Comparison of ENCODE assay signal across 10 cellular contexts in the genomic region with DNA sequence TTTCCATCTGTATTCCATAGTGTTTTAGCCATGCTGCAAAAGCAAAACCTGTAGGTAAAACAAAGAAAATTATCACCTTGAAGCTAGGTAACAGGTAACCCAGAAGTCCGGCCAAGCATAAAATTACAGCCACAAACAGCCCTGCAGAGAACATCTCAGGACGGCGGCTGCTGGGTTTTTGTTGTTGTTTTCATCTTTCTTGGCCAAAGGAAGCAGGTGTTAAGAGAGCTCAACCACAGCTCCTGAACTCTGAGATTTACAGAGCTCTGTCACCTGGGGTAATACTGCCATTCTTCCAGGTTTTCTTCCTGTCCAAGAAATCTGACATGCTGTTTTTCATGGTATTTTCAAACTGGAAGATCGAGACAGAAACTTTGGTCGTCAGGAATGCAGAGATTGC. TPM values are rescaled to one million over a fixed set of nuclear protein-coding genes. Genes with fewer than 3 reads are reported as not detected.
DNase-seq lines count a peak whose midpoint lies in the region; ATAC-seq and TF ChIP-seq lines count a peak whose summit lies in the region.
"Had no signal": no experiment of that assay in that cellular context is flagged by ENCODE, and none has a peak within 500 bp of the region (broad histone marks: within the 10 kb centered on the region; RNA-seq: fewer than 3 reads in every experiment).

No MANE protein-coding gene starts in this region.

- no peak for DNase-seq in activated naive CD8-positive, alpha-beta T cell treated with anti-CD3 and anti-CD28 coated beads, Interleukin-2, amount 50 U/mL, for 24 hours
- no peak for DNase-seq in caudate nucleus (lab: John Stamatoyannopoulos, UW)
- DNase-seq in heart right ventricle: no peak
- DNase-seq: CD4-positive, CD25-positive, alpha-beta regulatory T cell; central memory CD4-positive, alpha-beta T cell had no signal

- no peak for ATAC-seq in activated naive CD8-positive, alpha-beta T cell treated with anti-CD3 and anti-CD28 coated beads, Interleukin-2, amount 50 U/mL, for 24 hours
- ATAC-seq in HG03432 (IDR thresholded peaks at IDR 0.05; ENCODE audit: unreplicated experiment) (peak; percentile 25), HG03520 (IDR thresholded peaks at IDR 0.05; ENCODE audit: unreplicated experiment) (no peak), GM18517 (IDR thresholded peaks at IDR 0.05; ENCODE audit: unreplicated experiment) (no peak), heart right ventricle (no peak)

- H3K9me3 Mint-ChIP-seq in activated naive CD8-positive, alpha-beta T cell (ENCODE audit: low read depth): no peaks in the 10 kb centered on the region
- H3K9me3 Mint-ChIP-seq in activated naive CD8-positive, alpha-beta T cell treated with anti-CD3 and anti-CD28 coated beads, Interleukin-2, amount 50 U/mL, for 24 hours: no peaks in the 10 kb centered on the region
- H3K9me3 Mint-ChIP-seq: CD4-positive, CD25-positive, alpha-beta regulatory T cell had no signal

- H3K36me3 Mint-ChIP-seq in activated naive CD8-positive, alpha-beta T cell: no peaks in the 10 kb centered on the region
- H3K36me3 Mint-ChIP-seq in activated naive CD8-positive, alpha-beta T cell treated with anti-CD3 and anti-CD28 coated beads, Interleukin-2, amount 50 U/mL, for 24 hours (ENCODE audit: low read depth): no peaks in the 10 kb centered on the region
- H3K36me3 Mint-ChIP-seq: CD4-positive, CD25-positive, alpha-beta regulatory T cell had no signal

- H3K36me3 ChIP-seq in subcutaneous abdominal adipose tissue (ENCODE audit: control insufficient read depth in 5 of 5, insufficient read depth in 5 of 5, low read length in 5 of 5) (no peaks in the 10 kb centered on the region), heart right ventricle (no peaks in the 10 kb centered on the region)

- 47 to 51% methylated on average over 5 of the region's 5 CpGs for WGBS in heart right ventricle, 2 donors

- H3K27ac Mint-ChIP-seq in activated naive CD8-positive, alpha-beta T cell: no peak overlapping the region
- H3K27ac Mint-ChIP-seq in activated naive CD8-positive, alpha-beta T cell treated with anti-CD3 and anti-CD28 coated beads, Interleukin-2, amount 50 U/mL, for 24 hours: no peak overlapping the region
- H3K27ac Mint-ChIP-seq: CD4-positive, CD25-positive, alpha-beta regulatory T cell had no signal

- no peaks in the 10 kb centered on the region for H3K9me3 ChIP-seq in subcutaneous abdominal adipose tissue (ENCODE audit: control insufficient read depth in 5 of 5, low read length in 5 of 5)
- H3K9me3 ChIP-seq in heart right ventricle: no peaks in the 10 kb centered on the region

- H3K27ac ChIP-seq in caudate nucleus (ENCODE audit: low read depth, low read length): peak overlapping the region; percentile 56
- no peak overlapping the region for H3K27ac ChIP-seq in subcutaneous abdominal adipose tissue (ENCODE audit: low read depth, low read length)
- no peak overlapping the region for H3K27ac ChIP-seq in heart right ventricle

- intact Hi-C loops in heart right ventricle (cut with DNase I): no loop called here

- no peak for TF ChIP-seq CTCF in heart right ventricle (IDR thresholded peaks at IDR 0.05)

- H3K4me3 ChIP-seq in subcutaneous abdominal adipose tissue (ENCODE audit: low read depth in 1 of 5, low read length in 5 of 5): peak overlapping the region in 4 of 5 donors; percentile 76 to 96 (median 81)
- peak overlapping the region in 1 of 10 donors; percentile 50 for H3K4me3 ChIP-seq in heart right ventricle

- H3K9ac ChIP-seq in subcutaneous abdominal adipose tissue (ENCODE audit: low read length in 5 of 5): no peak overlapping the region

- H3K4me1 ChIP-seq in subcutaneous abdominal adipose tissue (ENCODE audit: control insufficient read depth in 5 of 5, insufficient read depth in 5 of 5, low read length in 5 of 5) (peaks cover 4 to 41% (median 25%) of the 10 kb centered on the region in 5 donors), heart right ventricle (peaks cover 0 to 23% (median 13%) of the 10 kb centered on the region in 9 donors)

- H3K4me1 Mint-ChIP-seq in activated naive CD8-positive, alpha-beta T cell (ENCODE audit: low read depth): peaks cover 15% of the 10 kb centered on the region
- H3K4me1 Mint-ChIP-seq in activated naive CD8-positive, alpha-beta T cell treated with anti-CD3 and anti-CD28 coated beads, Interleukin-2, amount 50 U/mL, for 24 hours: peaks cover 17% of the 10 kb centered on the region

- peaks cover 0 to 11% (median 3%) of the 10 kb centered on the region in 5 donors for H3K27me3 ChIP-seq in subcutaneous abdominal adipose tissue (ENCODE audit: control insufficient read depth in 5 of 5, insufficient read depth in 4 of 5, low read length in 5 of 5)
- peaks cover 4 to 56% (median 42%) of the 10 kb centered on the region in 7 donors for H3K27me3 ChIP-seq in heart right ventricle

- H3K27me3 Mint-ChIP-seq in activated naive CD8-positive, alpha-beta T cell: peaks cover 25% of the 10 kb centered on the region
- H3K27me3 Mint-ChIP-seq in activated naive CD8-positive, alpha-beta T cell treated with anti-CD3 and anti-CD28 coated beads, Interleukin-2, amount 50 U/mL, for 24 hours: peaks cover 49% of the 10 kb centered on the region

- peak overlapping the region; percentile 78 for H3K4me3 Mint-ChIP-seq in activated naive CD8-positive, alpha-beta T cell
- H3K4me3 Mint-ChIP-seq in activated naive CD8-positive, alpha-beta T cell treated with anti-CD3 and anti-CD28 coated beads, Interleukin-2, amount 50 U/mL, for 24 hours: no peak overlapping the region

RNA-seq across cellular contexts. Expression of gene SCIN, which starts 0.8 kb away (rescaled TPM):
- total RNA-seq in heart right ventricle: 1 to 10 TPM in 1 of 10 donors, under 1 TPM in 6, not detected in 3; 0.12 to 1.5 (median 0.33) TPM
- polyA plus RNA-seq in heart right ventricle: under 1 TPM; 0.01 to 0.07 TPM
- total RNA-seq: CD4-positive, CD25-positive, alpha-beta regulatory T cell had no signal
